1 cellular context compared by ENCODE assay signal in genomic region chr10:110502072-110502845, GRCh38.
TF ChIP-seq lines count a peak whose summit lies in the region.

No MANE protein-coding gene starts in this region.

TF ChIP-seq in GM12878, 131 proteins besides CTCF, POLR2A, EP300 and RAD21 (continued from another document):
- TF ChIP-seq NKRF (conservative IDR thresholded peaks at IDR 0.05) = no peak; the same call in 1 of the 2 replicates
- no peak for TF ChIP-seq ZBTB33 (IDR thresholded peaks at IDR 0.05)
- TF ChIP-seq SREBF2 (IDR thresholded peaks at IDR 0.05; ENCODE audit: low read length) = no peak
- no peak for TF ChIP-seq ZSCAN29 (IDR thresholded peaks at IDR 0.05)
- TF ChIP-seq SIN3A (IDR thresholded peaks at IDR 0.05; ENCODE audit: low read depth, low read length) = 0 out of 2 replicates have a peak, but pooled peaks have one; percentile 5
- TF ChIP-seq CUX1 (IDR thresholded peaks at IDR 0.05; ENCODE audit: insufficient replicate concordance, low read depth, low read length) = peak; percentile 97
- TF ChIP-seq CHD1 (IDR thresholded peaks at IDR 0.05; ENCODE audit: low read depth, low read length) = no peak
- 0 out of 3 replicates have a peak, but pooled peaks have one; percentile 27 for TF ChIP-seq POU2F2 (IDR thresholded peaks at IDR 0.05; ENCODE audit: borderline replicate concordance, low read depth, low read length)
- no peak for TF ChIP-seq IRF5 (IDR thresholded peaks at IDR 0.05; ENCODE audit: borderline replicate concordance)
- TF ChIP-seq TAF1 (IDR thresholded peaks at IDR 0.05; ENCODE audit: borderline replicate concordance, low read depth, low read length) = peak; percentile 51; the same call in 1 of the 2 replicates
